33 cellular contexts compared by ENCODE assay signal in the genomic region with DNA sequence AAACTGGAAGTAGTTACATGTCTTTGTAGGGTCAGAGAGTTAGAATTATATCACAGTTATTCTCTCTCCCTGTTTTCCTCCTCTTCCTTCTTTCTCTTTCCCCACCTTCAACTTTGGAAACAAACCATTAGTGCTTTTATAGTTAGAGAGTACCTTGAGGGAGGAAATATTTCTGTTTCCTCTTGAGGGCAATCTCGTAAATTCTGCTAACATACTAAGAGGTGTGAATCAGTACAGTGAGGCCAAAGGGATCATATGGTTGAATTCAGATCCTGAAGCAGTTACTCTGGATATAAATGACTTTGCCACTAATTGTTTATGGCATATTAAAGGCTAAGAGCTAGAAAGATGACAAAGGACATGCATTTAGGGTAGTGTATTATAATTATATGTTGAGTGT.
"Had no signal": no experiment of that assay in that cellular context is flagged by ENCODE, and none has a peak within 500 bp of the region (broad histone marks: within the 10 kb centered on the region; RNA-seq: fewer than 3 reads in every experiment).

No MANE protein-coding gene starts in this region.

- ATAC-seq: gastrocnemius medialis; left colon; naive thymus-derived CD4-positive, alpha-beta T cell; right lobe of liver; stimulated activated effector memory CD8-positive, alpha-beta T cell treated with anti-CD3 and anti-CD28 coated beads, Interleukin-12 subunit alpha, Interleukin-12 subunit beta, amount 100 ng/mL, for 72 hours; stimulated activated naive CD8-positive, alpha-beta T cell treated with anti-CD3 and anti-CD28 coated beads, Interleukin-15, amount 100 ng/mL, for 72 hours had no signal

- DNase-seq: activated CD4-positive, alpha-beta T cell treated with anti-CD3 and anti-CD28 coated beads for 4 hours; activated CD4-positive, alpha-beta T cell treated with anti-CD3 and anti-CD28 coated beads, Interleukin-2, amount 50 U/mL, for 4 hours; activated effector memory CD4-positive, alpha-beta T cell treated with anti-CD3 and anti-CD28 coated beads, Interleukin-2, amount 50 U/mL, for 16 hours; activated naive CD4-positive, alpha-beta T cell treated with anti-CD3 and anti-CD28 coated beads for 36 hours; activated naive CD8-positive, alpha-beta T cell treated with anti-CD3 and anti-CD28 coated beads for 36 hours; adrenal gland; aorta; cerebellar nuclear complex; colonic mucosa; effector CD8-positive, alpha-beta T cell; gastrocnemius medialis; hippocampal formation; kidney; left colon; mammary epithelial cell; naive thymus-derived CD4-positive, alpha-beta T cell; posterior cingulate gyrus; right lobe of liver; stimulated activated CD4-positive, alpha-beta T cell treated with anti-CD3 and anti-CD28 coated beads, Interleukin-12 subunit alpha, Interleukin-12 subunit beta, amount 100 ng/mL, for 4 hours; stimulated activated CD4-positive, alpha-beta T cell treated with anti-CD3 and anti-CD28 coated beads, Interleukin-4, amount 100 ng/mL, for 1 hour; stimulated activated naive CD8-positive, alpha-beta T cell treated with anti-CD3 and anti-CD28 coated beads, Interleukin-15, amount 100 ng/mL, for 72 hours; T-helper 9 cell; thyroid gland; upper lobe of left lung had no signal

- H3K4me3 ChIP-seq: adrenal gland, cardiac muscle cell, colonic mucosa, gastrocnemius medialis, neural progenitor cell, right lobe of liver, thyroid gland, upper lobe of left lung, vagina had no signal

- H3K27me3 ChIP-seq: adrenal gland, cardiac muscle cell, colonic mucosa, gastrocnemius medialis, neural progenitor cell, right lobe of liver, thyroid gland, upper lobe of left lung, vagina had no signal

- H3K36me3 Mint-ChIP-seq: activated naive CD8-positive, alpha-beta T cell treated with anti-CD3 and anti-CD28 coated beads for 36 hours; brain; naive thymus-derived CD4-positive, alpha-beta T cell; neural progenitor cell; stimulated activated effector memory CD8-positive, alpha-beta T cell treated with anti-CD3 and anti-CD28 coated beads, Interleukin-12 subunit alpha, Interleukin-12 subunit beta, amount 100 ng/mL, for 72 hours had no signal

- H3K36me3 ChIP-seq: adrenal gland, cardiac muscle cell, colonic mucosa, gastrocnemius medialis, neural progenitor cell, right lobe of liver, thyroid gland, upper lobe of left lung, vagina had no signal

- H3K4me1 Mint-ChIP-seq: brain had no signal

- H3K4me2 ChIP-seq: neural progenitor cell had no signal

- H3K4me1 ChIP-seq: adrenal gland, colonic mucosa, gastrocnemius medialis, neural progenitor cell, right lobe of liver, thyroid gland, upper lobe of left lung, vagina had no signal

- H3K27ac Mint-ChIP-seq: activated naive CD4-positive, alpha-beta T cell treated with anti-CD3 and anti-CD28 coated beads for 36 hours; activated naive CD8-positive, alpha-beta T cell treated with anti-CD3 and anti-CD28 coated beads for 36 hours; activated T-helper 1 cell treated with anti-CD3 and anti-CD28 coated beads, Interleukin-12 subunit alpha, Interleukin-12 subunit beta, Interleukin-2, Interleukin-4 antibody, amounts not matched to agents 30 ng/mL and 10 ng/mL and 1 ng/mL, durations not matched to agents 14 hours and 24 hours and 36 hours; brain; naive thymus-derived CD4-positive, alpha-beta T cell; stimulated activated effector memory CD8-positive, alpha-beta T cell treated with anti-CD3 and anti-CD28 coated beads, Interleukin-12 subunit alpha, Interleukin-12 subunit beta, amount 100 ng/mL, for 72 hours; stimulated activated naive CD8-positive, alpha-beta T cell treated with anti-CD3 and anti-CD28 coated beads, Interleukin-15, amount 100 ng/mL, for 72 hours; T-helper 1 cell treated with Interleukin-12 subunit alpha and Interleukin-12 subunit beta and Interleukin-4 antibody, amounts not matched to agents 30 μg/mL and 1 μg/mL, for 36 hours had no signal

- H3K9me3 ChIP-seq: adrenal gland, colonic mucosa, gastrocnemius medialis, right lobe of liver, thyroid gland, upper lobe of left lung, vagina had no signal

- H3K27me3 Mint-ChIP-seq: activated naive CD8-positive, alpha-beta T cell treated with anti-CD3 and anti-CD28 coated beads for 36 hours; brain; stimulated activated naive CD8-positive, alpha-beta T cell treated with anti-CD3 and anti-CD28 coated beads, Interleukin-15, amount 100 ng/mL, for 72 hours had no signal

- H3K9me3 Mint-ChIP-seq: activated naive CD4-positive, alpha-beta T cell treated with anti-CD3 and anti-CD28 coated beads for 36 hours; activated naive CD8-positive, alpha-beta T cell treated with anti-CD3 and anti-CD28 coated beads for 36 hours; activated T-helper 1 cell treated with anti-CD3 and anti-CD28 coated beads, Interleukin-12 subunit alpha, Interleukin-12 subunit beta, Interleukin-2, Interleukin-4 antibody, amounts not matched to agents 30 ng/mL and 10 ng/mL and 1 ng/mL, durations not matched to agents 14 hours and 24 hours and 36 hours; brain; naive thymus-derived CD4-positive, alpha-beta T cell; neural progenitor cell; stimulated activated effector memory CD8-positive, alpha-beta T cell treated with anti-CD3 and anti-CD28 coated beads, Interleukin-12 subunit alpha, Interleukin-12 subunit beta, amount 100 ng/mL, for 72 hours; stimulated activated naive CD8-positive, alpha-beta T cell treated with anti-CD3 and anti-CD28 coated beads, Interleukin-15, amount 100 ng/mL, for 72 hours; T-helper 1 cell treated with Interleukin-12 subunit alpha and Interleukin-12 subunit beta and Interleukin-4 antibody, amounts not matched to agents 30 μg/mL and 1 μg/mL, for 36 hours had no signal

- H3K9ac ChIP-seq: neural progenitor cell had no signal

- H3K27ac ChIP-seq: adrenal gland, cardiac muscle cell, colonic mucosa, epithelial cell of prostate, gastrocnemius medialis, neural progenitor cell, right lobe of liver, thyroid gland, upper lobe of left lung, vagina, VCaP had no signal

- H3K4me3 Mint-ChIP-seq: activated naive CD4-positive, alpha-beta T cell treated with anti-CD3 and anti-CD28 coated beads for 36 hours; activated naive CD8-positive, alpha-beta T cell treated with anti-CD3 and anti-CD28 coated beads for 36 hours; activated T-helper 1 cell treated with anti-CD3 and anti-CD28 coated beads, Interleukin-12 subunit alpha, Interleukin-12 subunit beta, Interleukin-2, Interleukin-4 antibody, amounts not matched to agents 30 ng/mL and 10 ng/mL and 1 ng/mL, durations not matched to agents 14 hours and 24 hours and 36 hours; brain; naive thymus-derived CD4-positive, alpha-beta T cell; neural progenitor cell; stimulated activated effector memory CD8-positive, alpha-beta T cell treated with anti-CD3 and anti-CD28 coated beads, Interleukin-12 subunit alpha, Interleukin-12 subunit beta, amount 100 ng/mL, for 72 hours; stimulated activated naive CD8-positive, alpha-beta T cell treated with anti-CD3 and anti-CD28 coated beads, Interleukin-15, amount 100 ng/mL, for 72 hours; T-helper 1 cell treated with Interleukin-12 subunit alpha and Interleukin-12 subunit beta and Interleukin-4 antibody, amounts not matched to agents 30 μg/mL and 1 μg/mL, for 36 hours had no signal

- H2AFZ ChIP-seq: neural progenitor cell had no signal
